In genomic region chr16:2531371-2531695, GRCh38 we compare ENCODE assay signal across 8 cellular contexts. TPM values are rescaled to one million over a fixed set of nuclear protein-coding genes. Genes with fewer than 3 reads are reported as not detected.
DNase-seq lines count a peak whose midpoint lies in the region; ATAC-seq and TF ChIP-seq lines count a peak whose summit lies in the region.

TSS of gene CEMP1 (minus strand) at chr16:2531408. CDS start at chr16:2531073, 335 bp downstream.

- no peak within 1 kb of the TSS for H2BK20ac ChIP-seq in IMR-90 (ENCODE audit: low read depth, low read length)

- peak within 1 kb of the TSS; percentile 95 to 99 (median 99) for H3K27ac Mint-ChIP-seq in CD4-positive, CD25-positive, alpha-beta regulatory T cell
- H3K27ac Mint-ChIP-seq in chondrocyte (ENCODE audit: unreplicated experiment) (peak within 1 kb of the TSS; percentile 97), naive B cell (peak within 1 kb of the TSS; percentile 99 to 100 (median 100))

- peaks cover 0 to 25% of the 10 kb centered on the region in 2 experiments; a peak in 1 of 4 replicates for H3K79me1 ChIP-seq in IMR-90 (ENCODE audit: low read depth in 1 of 2, low read length in 2 of 2)

- peak within 1 kb of the TSS; percentile 14; the same call in 1 of the 2 replicates for H4K5ac ChIP-seq in IMR-90 (ENCODE audit: low read depth, low read length)

- H3K18ac ChIP-seq in IMR-90 (ENCODE audit: low read depth, low read length), result no peak within 1 kb of the TSS; the same call in 1 of the 2 replicates

- H3K9me3 ChIP-seq in CD4-positive, CD25-positive, alpha-beta regulatory T cell (ENCODE audit: control insufficient read depth in 2 of 2, low read length in 2 of 2), result no peaks in the 10 kb centered on the region
- H3K9me3 ChIP-seq in IMR-90 (ENCODE audit: control insufficient read depth, insufficient read depth, low read length), result no peaks in the 10 kb centered on the region

- H3K56ac ChIP-seq in IMR-90 (ENCODE audit: extremely low read depth, insufficient read depth, low read length), result no peak within 1 kb of the TSS

- peak within 1 kb of the TSS; percentile 96 for H3K4me2 ChIP-seq in IMR-90 (ENCODE audit: low read depth, low read length)

- peaks cover 0 to 27% (median 13%) of the 10 kb centered on the region in 4 donors for H3K4me1 Mint-ChIP-seq in CD4-positive, CD25-positive, alpha-beta regulatory T cell
- H3K4me1 Mint-ChIP-seq in chondrocyte (ENCODE audit: low read depth) (peaks cover 19% of the 10 kb centered on the region), naive B cell (peaks cover 21 to 31% (median 27%) of the 10 kb centered on the region in 3 donors)

- ATAC-seq in CD4-positive, CD25-positive, alpha-beta regulatory T cell (ENCODE audit: low read depth in 2 of 2), result peak in 1 of 2 donors; percentile 0
- peak; percentile 8 for ATAC-seq in IMR-90 (ENCODE audit: low read depth)
- no peak for ATAC-seq in naive B cell (ENCODE audit: low read depth in 2 of 2)
- ATAC-seq in GM18870 (IDR thresholded peaks at IDR 0.05; ENCODE audit: unreplicated experiment), result no peak
- ATAC-seq in GM19023 (IDR thresholded peaks at IDR 0.05; ENCODE audit: unreplicated experiment), result no peak

- TF ChIP-seq CTCF in IMR-90 (conservative IDR thresholded peaks at IDR 0.05; ENCODE audit: low read depth, low read length) (no peak), chondrocyte (IDR thresholded peaks at IDR 0.05) (no peak)

- peak within 1 kb of the TSS; percentile 64; the same call in 1 of the 2 replicates for H3K23ac ChIP-seq in IMR-90 (ENCODE audit: low read depth, low read length)

- H3K27ac ChIP-seq in CD4-positive, CD25-positive, alpha-beta regulatory T cell (ENCODE audit: insufficient read depth, low read length, poor library complexity, severe bottlenecking), result peak within 1 kb of the TSS; percentile 95
- H3K27ac ChIP-seq in IMR-90 (ENCODE audit: insufficient read depth, low read length), result peak within 1 kb of the TSS; percentile 75

- no peaks in the 10 kb centered on the region for H3K27me3 ChIP-seq in CD4-positive, CD25-positive, alpha-beta regulatory T cell (ENCODE audit: control insufficient read depth, insufficient read depth, low read length)
- H3K27me3 ChIP-seq in IMR-90 (ENCODE audit: control insufficient read depth, insufficient read depth, low read length), result no peaks in the 10 kb centered on the region

- peaks cover 4% of the 10 kb centered on the region for H3K36me3 ChIP-seq in CD4-positive, CD25-positive, alpha-beta regulatory T cell (ENCODE audit: control insufficient read depth, insufficient read depth, low read length)
- peaks cover 30% of the 10 kb centered on the region; the same call in 1 of the 2 replicates for H3K36me3 ChIP-seq in IMR-90 (ENCODE audit: control insufficient read depth, insufficient read depth, low read length)

- no TSS peak for BruUV-seq in IMR-90 (replicated peaks; lab: Mats Ljungman, UMichigan)

- WGBS in IMR-90 (ENCODE audit: extremely low coverage in 2 of 2, insufficient read length in 1 of 2), 2 experiments, result no CpG with 5 or more reads among the region's 11 CpGs

- H2BK5ac ChIP-seq in IMR-90 (ENCODE audit: low read depth, low read length, poor library complexity, severe bottlenecking), result peak within 1 kb of the TSS; percentile 59

- H3K27me3 Mint-ChIP-seq in CD4-positive, CD25-positive, alpha-beta regulatory T cell, result peaks cover 15% of the 10 kb centered on the region
- no peaks in the 10 kb centered on the region for H3K27me3 Mint-ChIP-seq in chondrocyte (ENCODE audit: low read depth)
- H3K27me3 Mint-ChIP-seq in naive B cell, result no peaks in the 10 kb centered on the region

- peak within 1 kb of the TSS; percentile 50 for H4K91ac ChIP-seq in IMR-90 (ENCODE audit: insufficient read depth, low read depth, low read length)

- no peaks in the 10 kb centered on the region; the same call in none of the 2 replicates for H4K20me1 ChIP-seq in IMR-90 (ENCODE audit: insufficient read depth, low read length)

- no peaks in the 10 kb centered on the region for H3K9me3 Mint-ChIP-seq in CD4-positive, CD25-positive, alpha-beta regulatory T cell
- H3K9me3 Mint-ChIP-seq in chondrocyte (ENCODE audit: low read depth) (no peaks in the 10 kb centered on the region), naive B cell (no peaks in the 10 kb centered on the region)

- in situ Hi-C loops in IMR-90 (cut with MboI; ENCODE audit: low sequenced_read_pairs), result no loop called here

- H3K4me3 ChIP-seq in CD4-positive, CD25-positive, alpha-beta regulatory T cell (ENCODE audit: low read depth, low read length), result peak within 1 kb of the TSS; percentile 44
- peak within 1 kb of the TSS; percentile 60 for H3K4me3 ChIP-seq in IMR-90 (ENCODE audit: insufficient read depth, low read depth, low read length)

- no peak for TF ChIP-seq POLR2A in IMR-90 (IDR thresholded peaks at IDR 0.05; ENCODE audit: low read depth, low read length)

- peak within 1 kb of the TSS; percentile 84 for H3K9ac ChIP-seq in IMR-90 (ENCODE audit: low read depth, low read length)

- H2AFZ ChIP-seq in IMR-90 (replicated peaks; ENCODE audit: low read length, poor library complexity), result peak within 1 kb of the TSS; percentile 95

- TF ChIP-seq RAD21 in IMR-90 (IDR thresholded peaks at IDR 0.05; ENCODE audit: low read length), result no peak

- H2AK5ac ChIP-seq in IMR-90 (ENCODE audit: low read depth, low read length), result peak within 1 kb of the TSS; percentile 86

- CTCF ChIA-PET in IMR-90 (lab: Yijun Ruan, JAX), result no interaction called here

- no peak within 1 kb of the TSS for H2BK15ac ChIP-seq in IMR-90 (ENCODE audit: low read depth, low read length)

- peak within 1 kb of the TSS; percentile 79 for H3K4ac ChIP-seq in IMR-90 (ENCODE audit: low read depth, low read length)

- peaks cover 10% of the 10 kb centered on the region; the same call in 1 of the 2 replicates for H3K9me1 ChIP-seq in IMR-90 (ENCODE audit: insufficient read depth, low read length)

- H2BK120ac ChIP-seq in IMR-90 (ENCODE audit: low read depth, low read length), result no peak within 1 kb of the TSS

- DNase-seq in CD4-positive, CD25-positive, alpha-beta regulatory T cell, result no peak
- DNase-seq in IMR-90 (no peak), chondrocyte (ENCODE audit: low spot score) (no peak), naive B cell (no peak), GM19240 (ENCODE audit: insufficient read length, low spot score) (no peak)
- DNase-seq in stimulated activated CD8-positive, alpha-beta memory T cell treated with anti-CD3 and anti-CD28 coated beads, Interleukin-4, amount 100 ng/mL, for 48 hours, result no peak

- dilution Hi-C loops in IMR-90 (cut with HindIII; ENCODE audit: low sequenced_read_pairs, unreplicated experiment), result no loop called here

- peak within 1 kb of the TSS; percentile 79 to 80; a peak in 3 of 4 replicates for H4K8ac ChIP-seq in IMR-90 (ENCODE audit: low read depth in 2 of 2, low read length in 2 of 2)

- intact Hi-C loops in IMR-90 (cut with micrococcal nuclease), result no loop called here

- peak within 1 kb of the TSS; percentile 97 to 99 (median 98) for H3K4me3 Mint-ChIP-seq in CD4-positive, CD25-positive, alpha-beta regulatory T cell
- H3K4me3 Mint-ChIP-seq in chondrocyte (ENCODE audit: unreplicated experiment) (peak within 1 kb of the TSS; percentile 91), naive B cell (peak within 1 kb of the TSS; percentile 91 to 99 (median 97))

- H2AK9ac ChIP-seq in IMR-90 (replicated peaks; ENCODE audit: low read depth, low read length, poor library complexity), result peak within 1 kb of the TSS; percentile 94

- H3K14ac ChIP-seq in IMR-90 (replicated peaks; ENCODE audit: low read depth, low read length), result peak within 1 kb of the TSS; percentile 80

- H3K36me3 Mint-ChIP-seq in CD4-positive, CD25-positive, alpha-beta regulatory T cell, result no peaks in the 10 kb centered on the region
- H3K36me3 Mint-ChIP-seq in chondrocyte (ENCODE audit: low read depth) (no peaks in the 10 kb centered on the region), naive B cell (peaks cover 0 to 3% of the 10 kb centered on the region in 2 donors)

- POLR2A ChIA-PET in IMR-90 (lab: Charles Lee; ENCODE audit: unreplicated experiment), result no interaction called here

- H3K4me1 ChIP-seq in CD4-positive, CD25-positive, alpha-beta regulatory T cell (ENCODE audit: control insufficient read depth, insufficient read depth, low read length, poor library complexity, severe bottlenecking), result peaks cover 17% of the 10 kb centered on the region
- peaks cover 16% of the 10 kb centered on the region for H3K4me1 ChIP-seq in IMR-90 (ENCODE audit: control insufficient read depth, insufficient read depth, low read length)

TF ChIP-seq in IMR-90, 13 proteins besides CTCF, POLR2A, EP300 and RAD21 (continues in another document):
- TF ChIP-seq SMC3 (IDR thresholded peaks at IDR 0.05; ENCODE audit: low read depth, low read length), result no peak
- no peak for TF ChIP-seq USF2 (IDR thresholded peaks at IDR 0.05; ENCODE audit: low read depth, low read length)
- TF ChIP-seq MAZ (IDR thresholded peaks at IDR 0.05; ENCODE audit: borderline replicate concordance, low read depth, low read length), result no peak
- no peak for TF ChIP-seq CHD1 (IDR thresholded peaks at IDR 0.05; ENCODE audit: low read depth, low read length)
- no peak for TF ChIP-seq MXI1 (IDR thresholded peaks at IDR 0.05; ENCODE audit: borderline replicate concordance, low read depth, low read length)
- no peak for TF ChIP-seq FOS (IDR thresholded peaks at IDR 0.05; ENCODE audit: low read depth, low read length)
- no peak for TF ChIP-seq CEBPB (IDR thresholded peaks at IDR 0.05; ENCODE audit: low read depth, low read length)
- TF ChIP-seq MAFK (IDR thresholded peaks at IDR 0.05; ENCODE audit: low read depth, low read length), result no peak
- no peak for TF ChIP-seq BHLHE40 (IDR thresholded peaks at IDR 0.05; ENCODE audit: low read depth, low read length)
- no peak for TF ChIP-seq RFX5 (IDR thresholded peaks at IDR 0.05; ENCODE audit: low read depth, low read length)
- no peak for TF ChIP-seq RCOR1 (IDR thresholded peaks at IDR 0.05; ENCODE audit: insufficient replicate concordance, low read length)
- TF ChIP-seq NFE2L2 (IDR thresholded peaks at IDR 0.05; ENCODE audit: low read depth, low read length), result no peak

RNA-seq across cellular contexts. Expression of gene CEMP1, which starts in this region (rescaled TPM):
- 0.27 TPM for total RNA-seq in CD4-positive, CD25-positive, alpha-beta regulatory T cell
- polyA plus RNA-seq in CD4-positive, CD25-positive, alpha-beta regulatory T cell, result 1 to 10 TPM; 3.0 to 3.8 (median 3.7) TPM
- total RNA-seq in IMR-90 (2012; rRNA removed), result not detected in 2 replicates
- not detected in 2 replicates for polyA plus RNA-seq in IMR-90 (2012; rRNA removed)
- polyA plus RNA-seq in IMR-90 (2012; cell fraction: cytosol; rRNA removed), result not detected in 2 replicates
- not detected in 2 replicates for polyA plus RNA-seq in IMR-90 (2012; cell fraction: nucleus; rRNA removed; ENCODE audit: low replicate concordance)
- total RNA-seq in chondrocyte, result not detected in 3 replicates
- polyA plus RNA-seq in naive B cell (ENCODE audit: low read depth in 6 of 6), result 1 to 10 TPM; 2.4 to 5.7 (median 3.5) TPM

Comparison
In these comparisons a context has a peak if more than half of its experiments do, and no peak if none do; other contexts are left out.
1. Peak in ATAC-seq, H3K4me3 ChIP-seq, H3K27ac ChIP-seq, H3K9ac ChIP-seq and H3K4me2 ChIP-seq in IMR-90; RNA of the gene not detected or under 1 TPM.